Comparison of ENCODE assay signal across 1 cellular context in the genomic region with DNA sequence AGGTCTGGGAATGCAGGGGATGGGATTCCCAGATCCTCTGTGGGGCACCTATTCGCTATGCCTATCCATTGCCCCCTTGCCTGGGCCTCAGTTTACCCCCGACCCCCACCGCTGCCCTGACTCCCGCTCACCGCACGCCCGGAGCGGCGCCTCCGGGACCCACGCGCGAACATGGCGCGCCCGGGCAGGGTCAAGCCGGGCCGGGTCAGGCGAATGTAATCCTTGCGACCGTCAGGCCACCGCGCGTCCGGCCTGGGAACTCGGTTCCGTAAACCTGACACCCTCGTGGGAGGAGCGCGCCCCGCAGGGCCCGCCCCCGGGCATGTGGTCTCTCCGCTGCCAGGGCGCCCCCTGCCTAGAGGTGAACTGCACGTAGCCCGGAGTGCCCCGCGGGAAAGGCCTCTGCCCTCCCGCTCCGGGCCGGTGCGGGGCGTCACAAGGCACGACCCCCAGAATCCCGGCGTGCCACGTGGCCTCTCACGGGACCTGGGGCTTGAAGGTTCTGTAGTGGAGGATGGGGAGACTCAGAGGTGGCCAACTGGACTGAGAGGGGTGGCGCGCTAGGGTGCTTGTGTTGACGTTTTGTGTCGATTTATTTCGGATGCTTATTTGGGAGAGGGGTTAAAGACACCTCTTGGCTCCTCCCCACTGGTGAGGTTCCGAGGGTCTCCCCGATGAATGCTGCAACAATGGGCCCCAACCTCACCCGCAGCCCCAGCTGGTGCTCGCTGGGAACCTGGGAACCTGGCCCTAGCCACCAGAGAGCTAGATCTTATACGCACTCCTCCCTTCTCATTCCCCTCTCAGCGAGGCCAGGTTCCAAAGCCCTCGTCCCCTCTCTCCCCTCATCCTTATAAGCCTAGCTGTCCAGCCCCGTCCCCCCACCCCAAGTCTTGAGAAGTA.
TF ChIP-seq lines count a peak whose summit lies in the region.

PRICKLE3 (minus strand) TSS at position 249 of the 903 bp plus-strand sequence; CDS start at position 173, 76 bp downstream.

TF ChIP-seq in H1, 55 proteins besides CTCF, POLR2A, EP300 and RAD21:
- no peak for TF ChIP-seq NANOG (IDR thresholded peaks at IDR 0.05; ENCODE audit: insufficient read depth, low read depth, low read length, poor library complexity, severe bottlenecking)
- no peak for TF ChIP-seq EGR1 (IDR thresholded peaks at IDR 0.05; ENCODE audit: borderline replicate concordance, low read depth, low read length)
- TF ChIP-seq KDM4A (IDR thresholded peaks at IDR 0.05; ENCODE audit: low read depth, low read length, severe bottlenecking): peak; percentile 39
- TF ChIP-seq MAX (IDR thresholded peaks at IDR 0.05): peak; percentile 83
- TF ChIP-seq, protein P1, sequence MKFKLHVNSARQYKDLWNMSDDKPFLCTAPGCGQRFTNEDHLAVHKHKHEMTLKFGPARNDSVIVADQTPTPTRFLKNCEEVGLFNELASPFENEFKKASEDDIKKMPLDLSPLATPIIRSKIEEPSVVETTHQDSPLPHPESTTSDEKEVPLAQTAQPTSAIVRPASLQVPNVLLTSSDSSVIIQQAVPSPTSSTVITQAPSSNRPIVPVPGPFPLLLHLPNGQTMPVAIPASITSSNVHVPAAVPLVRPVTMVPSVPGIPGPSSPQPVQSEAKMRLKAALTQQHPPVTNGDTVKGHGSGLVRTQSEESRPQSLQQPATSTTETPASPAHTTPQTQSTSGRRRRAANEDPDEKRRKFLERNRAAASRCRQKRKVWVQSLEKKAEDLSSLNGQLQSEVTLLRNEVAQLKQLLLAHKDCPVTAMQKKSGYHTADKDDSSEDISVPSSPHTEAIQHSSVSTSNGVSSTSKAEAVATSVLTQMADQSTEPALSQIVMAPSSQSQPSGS (IDR thresholded peaks at IDR 0.05; ENCODE audit: low read length): no peak
- TF ChIP-seq NRF1 (IDR thresholded peaks at IDR 0.05; ENCODE audit: low read depth, low read length): no peak
- TF ChIP-seq CEBPB (IDR thresholded peaks at IDR 0.05; ENCODE audit: low read depth, low read length): no peak
- TF ChIP-seq ATF3 (IDR thresholded peaks at IDR 0.05; ENCODE audit: insufficient read depth, low read depth, low read length): no peak
- peak; percentile 78 for TF ChIP-seq E2F6 (IDR thresholded peaks at IDR 0.05)
- TF ChIP-seq CBX8 (IDR thresholded peaks at IDR 0.05; ENCODE audit: borderline replicate concordance, low read depth, low read length): no peak
- TF ChIP-seq, protein P2, sequence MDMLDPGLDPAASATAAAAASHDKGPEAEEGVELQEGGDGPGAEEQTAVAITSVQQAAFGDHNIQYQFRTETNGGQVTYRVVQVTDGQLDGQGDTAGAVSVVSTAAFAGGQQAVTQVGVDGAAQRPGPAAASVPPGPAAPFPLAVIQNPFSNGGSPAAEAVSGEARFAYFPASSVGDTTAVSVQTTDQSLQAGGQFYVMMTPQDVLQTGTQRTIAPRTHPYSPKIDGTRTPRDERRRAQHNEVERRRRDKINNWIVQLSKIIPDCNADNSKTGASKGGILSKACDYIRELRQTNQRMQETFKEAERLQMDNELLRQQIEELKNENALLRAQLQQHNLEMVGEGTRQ (IDR thresholded peaks at IDR 0.05; ENCODE audit: low read length): peak; percentile 35; the same call in 1 of the 2 replicates
- TF ChIP-seq HDAC2 (IDR thresholded peaks at IDR 0.05; ENCODE audit: borderline replicate concordance in 1 of 2, low read depth in 2 of 2, low read length in 2 of 2): 0 out of 4 replicates have a peak, but pooled peaks of 1 of the 2 experiments have one; percentile 9
